ENCODE assay signal across 24 cellular contexts in the genomic region with DNA sequence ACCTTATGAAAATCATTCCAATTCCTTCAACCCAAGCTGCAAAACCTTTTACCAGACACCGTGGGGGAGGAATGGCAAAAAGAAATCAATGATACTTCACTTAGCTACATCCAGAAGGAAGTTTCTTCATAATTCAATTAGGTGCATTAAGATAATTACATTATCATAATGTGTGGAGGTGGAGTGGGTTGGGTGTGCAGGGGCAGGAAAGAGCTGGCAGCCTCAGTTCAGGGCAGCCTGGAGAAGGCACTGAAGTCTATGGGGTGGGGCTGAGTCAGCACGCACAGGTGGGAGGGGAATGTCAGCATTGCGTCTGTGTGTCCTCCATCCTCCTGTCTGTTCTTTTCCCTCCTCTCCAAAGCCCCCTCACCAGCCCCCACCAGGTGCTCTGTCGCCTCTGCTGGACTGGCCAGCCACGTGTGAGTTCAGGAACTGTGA.
"Had no signal": no experiment of that assay in that cellular context is flagged by ENCODE, and none has a peak within 500 bp of the region (broad histone marks: within the 10 kb centered on the region; RNA-seq: fewer than 3 reads in every experiment).

No MANE protein-coding gene starts in this region.

- DNase-seq: cortex of kidney; dorsolateral prefrontal cortex; effector memory CD8-positive, alpha-beta T cell; esophagus squamous epithelium; foreskin fibroblast; kidney; left cardiac atrium; left ventricle myocardium inferior; lower lobe of right lung; natural killer cell; psoas muscle; spleen; stimulated activated CD4-positive, alpha-beta T cell treated with anti-CD3 and anti-CD28 coated beads, Interleukin-15, amount 100 ng/mL, for 24 hours; stimulated activated CD4-positive, alpha-beta T cell treated with anti-CD3 and anti-CD28 coated beads, Interleukin-1b, Interleukin-23, amount 100 ng/mL, for 48 hours; stimulated activated CD4-positive, alpha-beta T cell treated with anti-CD3 and anti-CD28 coated beads, Interleukin-4, amount 100 ng/mL, for 24 hours; tibial artery; upper lobe of left lung; uterus had no signal

- H3K4me1 ChIP-seq: esophagus squamous epithelium, gastroesophageal sphincter, left ventricle myocardium inferior, lower lobe of right lung, parathyroid adenoma, psoas muscle, spleen, tibial artery, uterus had no signal

- H3K27ac ChIP-seq: dorsolateral prefrontal cortex, esophagus squamous epithelium, gastroesophageal sphincter, left ventricle myocardium inferior, lower lobe of right lung, parathyroid adenoma, psoas muscle, spleen, tibial artery, upper lobe of left lung, uterus had no signal

- H3K36me3 ChIP-seq: esophagus squamous epithelium, gastroesophageal sphincter, left ventricle myocardium inferior, lower lobe of right lung, spleen, tibial artery, upper lobe of left lung, uterus had no signal

- H3K36me3 Mint-ChIP-seq: memory B cell; mesothelial cell of epicardium; natural killer cell; stimulated activated memory B cell treated with anti-CD40 and anti-IgM and Interleukin-4, amounts not matched to agents 10 μg/mL and 1 μg/mL and 100 μg/mL, for 72 hours had no signal

- H3K27me3 ChIP-seq: dorsolateral prefrontal cortex, esophagus squamous epithelium, spleen, tibial artery, upper lobe of left lung, uterus had no signal

- H3K27ac Mint-ChIP-seq: effector memory CD8-positive, alpha-beta T cell; memory B cell; mesothelial cell of epicardium; natural killer cell; stimulated activated memory B cell treated with anti-CD40 and anti-IgM and Interleukin-4, amounts not matched to agents 10 μg/mL and 1 μg/mL and 100 μg/mL, for 72 hours; stimulated activated naive CD8-positive, alpha-beta T cell treated with anti-CD3 and anti-CD28 coated beads, Interleukin-15, Interleukin-2, amounts not matched to agents 100 ng/mL and 50 ng/mL, for 24 hours had no signal

- H3K4me1 Mint-ChIP-seq: memory B cell; natural killer cell; stimulated activated memory B cell treated with anti-CD40 and anti-IgM and Interleukin-4, amounts not matched to agents 10 μg/mL and 1 μg/mL and 100 μg/mL, for 72 hours had no signal

- H3K9ac ChIP-seq: parathyroid adenoma had no signal

- H3K4me3 ChIP-seq: dorsolateral prefrontal cortex, esophagus squamous epithelium, gastroesophageal sphincter, left ventricle myocardium inferior, lower lobe of right lung, psoas muscle, spleen, tibial artery, upper lobe of left lung, uterus had no signal

- H3K4me3 Mint-ChIP-seq: effector memory CD8-positive, alpha-beta T cell; memory B cell; mesothelial cell of epicardium; natural killer cell; stimulated activated memory B cell treated with anti-CD40 and anti-IgM and Interleukin-4, amounts not matched to agents 10 μg/mL and 1 μg/mL and 100 μg/mL, for 72 hours; stimulated activated naive CD8-positive, alpha-beta T cell treated with anti-CD3 and anti-CD28 coated beads, Interleukin-15, Interleukin-2, amounts not matched to agents 100 ng/mL and 50 ng/mL, for 24 hours had no signal

- H3K27me3 Mint-ChIP-seq: effector memory CD8-positive, alpha-beta T cell; memory B cell; stimulated activated memory B cell treated with anti-CD40 and anti-IgM and Interleukin-4, amounts not matched to agents 10 μg/mL and 1 μg/mL and 100 μg/mL, for 72 hours; stimulated activated naive CD8-positive, alpha-beta T cell treated with anti-CD3 and anti-CD28 coated beads, Interleukin-15, Interleukin-2, amounts not matched to agents 100 ng/mL and 50 ng/mL, for 24 hours had no signal

- H3K9me3 ChIP-seq: esophagus squamous epithelium, gastroesophageal sphincter, left ventricle myocardium inferior, lower lobe of right lung, psoas muscle, tibial artery, upper lobe of left lung, uterus had no signal
